In the genomic region with DNA sequence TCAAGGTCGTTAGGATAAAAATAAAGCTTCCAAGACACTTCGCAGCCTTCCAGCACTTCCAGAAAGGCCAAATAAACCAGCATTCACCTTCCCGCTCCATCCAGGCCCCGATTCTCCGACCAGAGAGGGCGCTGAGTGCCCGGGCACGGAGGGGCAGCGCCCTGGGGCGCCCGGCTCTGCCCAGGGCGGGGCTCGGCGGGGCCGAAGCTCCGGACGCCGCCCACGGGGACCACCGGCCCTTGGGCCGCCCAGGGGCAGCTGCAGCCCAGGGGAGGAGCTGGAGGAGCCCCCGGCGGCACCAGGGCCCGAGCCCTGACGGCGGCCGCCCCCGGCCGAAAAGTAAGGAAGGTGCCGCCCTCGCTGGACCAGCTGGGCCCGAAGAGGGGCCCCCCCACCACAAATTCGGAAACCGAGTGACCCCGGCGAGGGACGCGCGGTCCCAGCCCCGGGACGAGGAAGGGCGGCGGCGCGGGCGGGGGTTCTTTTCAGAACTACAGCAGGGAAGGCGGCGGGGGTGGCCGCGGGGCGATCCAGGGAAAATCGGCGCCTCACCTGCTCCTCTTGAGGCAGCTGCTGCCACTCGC, we compare ENCODE assay signal across 8 cellular contexts. TPM values are rescaled to one million over a fixed set of nuclear protein-coding genes. Genes with fewer than 3 reads are reported as not detected.
DNase-seq lines count a peak whose midpoint lies in the region; ATAC-seq and TF ChIP-seq lines count a peak whose summit lies in the region.

No MANE protein-coding gene starts in this region.

- whole genome bisulfite sequencing in urinary bladder = under 1% methylated on average over 54 of the region's 54 CpGs

- peak; percentile 17 for ATAC-seq in HG02973 (IDR thresholded peaks at IDR 0.05; ENCODE audit: unreplicated experiment)
- ATAC-seq in natural killer cell treated with Interleukin-12 subunit alpha and Interleukin-12 subunit beta and Interleukin-15 and Interleukin-18, amount 100 ng/mL, for 72 hours = peak; percentile 59 to 68

- H3K9me3 Mint-ChIP-seq in activated T-helper 2 cell treated with anti-CD3 and anti-CD28 coated beads, Interferon-gamma antibody, Interleukin-2, Interleukin-4, amounts not matched to agents 10 μg/mL and 5 μg/mL and 100 μg/mL, durations not matched to agents 14 hours and 24 hours and 36 hours = no peaks in the 10 kb centered on the region
- H3K9me3 Mint-ChIP-seq in natural killer cell treated with Interleukin-12 subunit alpha and Interleukin-12 subunit beta and Interleukin-15 and Interleukin-18, amount 100 ng/mL, for 72 hours = no peaks in the 10 kb centered on the region

- peak overlapping the region; percentile 86 for H3K4me3 Mint-ChIP-seq in activated T-helper 2 cell treated with anti-CD3 and anti-CD28 coated beads, Interferon-gamma antibody, Interleukin-2, Interleukin-4, amounts not matched to agents 10 μg/mL and 5 μg/mL and 100 μg/mL, durations not matched to agents 14 hours and 24 hours and 36 hours (ENCODE audit: low read depth)
- H3K4me3 Mint-ChIP-seq in natural killer cell treated with Interleukin-12 subunit alpha and Interleukin-12 subunit beta and Interleukin-15 and Interleukin-18, amount 100 ng/mL, for 72 hours = peak overlapping the region; percentile 79

- peak overlapping the region; percentile 76 for H3K4me3 ChIP-seq in fibroblast of the aortic adventitia (ENCODE audit: low read depth, low read length)
- H3K4me3 ChIP-seq in urinary bladder (ENCODE audit: low read depth, low read length) = peak overlapping the region; percentile 84

- no peaks in the 10 kb centered on the region for H3K4me1 ChIP-seq in urinary bladder (ENCODE audit: insufficient read depth)

- H3K4me1 Mint-ChIP-seq in activated T-helper 2 cell treated with anti-CD3 and anti-CD28 coated beads, Interferon-gamma antibody, Interleukin-2, Interleukin-4, amounts not matched to agents 10 μg/mL and 5 μg/mL and 100 μg/mL, durations not matched to agents 14 hours and 24 hours and 36 hours (ENCODE audit: low read depth) = peaks cover 27% of the 10 kb centered on the region
- H3K4me1 Mint-ChIP-seq in natural killer cell treated with Interleukin-12 subunit alpha and Interleukin-12 subunit beta and Interleukin-15 and Interleukin-18, amount 100 ng/mL, for 72 hours (ENCODE audit: low read depth in 2 of 2) = peaks cover 13 to 17% of the 10 kb centered on the region in 2 donors

- peak overlapping the region; percentile 95 for H3K27ac ChIP-seq in urinary bladder (ENCODE audit: low read depth)

- H3K36me3 Mint-ChIP-seq in activated T-helper 2 cell treated with anti-CD3 and anti-CD28 coated beads, Interferon-gamma antibody, Interleukin-2, Interleukin-4, amounts not matched to agents 10 μg/mL and 5 μg/mL and 100 μg/mL, durations not matched to agents 14 hours and 24 hours and 36 hours (ENCODE audit: low read depth) = peaks cover 19% of the 10 kb centered on the region
- no peaks in the 10 kb centered on the region for H3K36me3 Mint-ChIP-seq in natural killer cell treated with Interleukin-12 subunit alpha and Interleukin-12 subunit beta and Interleukin-15 and Interleukin-18, amount 100 ng/mL, for 72 hours

- no peaks in the 10 kb centered on the region for H3K27me3 Mint-ChIP-seq in activated T-helper 2 cell treated with anti-CD3 and anti-CD28 coated beads, Interferon-gamma antibody, Interleukin-2, Interleukin-4, amounts not matched to agents 10 μg/mL and 5 μg/mL and 100 μg/mL, durations not matched to agents 14 hours and 24 hours and 36 hours (ENCODE audit: low read depth)
- no peaks in the 10 kb centered on the region for H3K27me3 Mint-ChIP-seq in natural killer cell treated with Interleukin-12 subunit alpha and Interleukin-12 subunit beta and Interleukin-15 and Interleukin-18, amount 100 ng/mL, for 72 hours

- peak; percentile 61 for DNase-seq in AG08396 (ENCODE audit: low spot score)
- peak; percentile 67 for DNase-seq in GM13976 (ENCODE audit: low spot score)
- peak; percentile 68 for DNase-seq in NCI-H69 (lab: John Stamatoyannopoulos, UW)
- peak; percentile 19 for DNase-seq in activated T-helper 2 cell treated with anti-CD3 and anti-CD28 coated beads, Interferon-gamma antibody, Interleukin-2, Interleukin-4, amounts not matched to agents 10 μg/mL and 5 μg/mL and 100 μg/mL, durations not matched to agents 14 hours and 24 hours and 36 hours (ENCODE audit: low spot score)
- DNase-seq in fibroblast of the aortic adventitia (ENCODE audit: low read depth) = no peak
- peak; percentile 64 for DNase-seq in natural killer cell treated with Interleukin-12 subunit alpha and Interleukin-12 subunit beta and Interleukin-15 and Interleukin-18, amount 100 ng/mL, for 72 hours (ENCODE audit: low spot score)

- peak; percentile 57 for TF ChIP-seq CTCF in GM13976 (IDR thresholded peaks at IDR 0.05; ENCODE audit: borderline replicate concordance, control extremely low read depth, extremely low read depth, insufficient read depth, missing control alignments)
- peak; percentile 27 for TF ChIP-seq CTCF in fibroblast of the aortic adventitia (IDR thresholded peaks at IDR 0.05; ENCODE audit: insufficient read depth, low read length)

- H3K36me3 ChIP-seq in urinary bladder (ENCODE audit: insufficient read depth) = no peaks in the 10 kb centered on the region

- in situ Hi-C loops in GM13976 (cut with MboI; ENCODE audit: low sequenced_read_pairs, unreplicated experiment) = no loop called here

- intact Hi-C loops in activated T-helper 2 cell treated with anti-CD3 and anti-CD28 coated beads, Interferon-gamma antibody, Interleukin-2, Interleukin-4, amounts not matched to agents 10 μg/mL and 5 μg/mL and 100 μg/mL, durations not matched to agents 14 hours and 24 hours and 36 hours (cut with micrococcal nuclease) = loop anchor here (1.0 to 5.0 kb wide), 2 partner anchors 10 to 134 kb away; a partner anchor contains a TSS

- H3K27ac Mint-ChIP-seq in activated T-helper 2 cell treated with anti-CD3 and anti-CD28 coated beads, Interferon-gamma antibody, Interleukin-2, Interleukin-4, amounts not matched to agents 10 μg/mL and 5 μg/mL and 100 μg/mL, durations not matched to agents 14 hours and 24 hours and 36 hours = peak overlapping the region; percentile 80
- peak overlapping the region; percentile 60 to 93 for H3K27ac Mint-ChIP-seq in natural killer cell treated with Interleukin-12 subunit alpha and Interleukin-12 subunit beta and Interleukin-15 and Interleukin-18, amount 100 ng/mL, for 72 hours

RNA-seq across cellular contexts. Expression of a gene that starts 0.3 kb away (rescaled TPM):
- total RNA-seq in activated T-helper 2 cell treated with anti-CD3 and anti-CD28 coated beads, Interferon-gamma antibody, Interleukin-2, Interleukin-4, amounts not matched to agents 10 μg/mL and 5 μg/mL and 100 μg/mL, durations not matched to agents 14 hours and 24 hours and 36 hours = 38.6 and 38.8 TPM in 2 replicates
- 298 and 320 TPM in 2 replicates for total RNA-seq in fibroblast of the aortic adventitia (ENCODE audit: low replicate concordance)
- 10 to 100 TPM; 12.5 to 40.6 TPM for total RNA-seq in natural killer cell treated with Interleukin-12 subunit alpha and Interleukin-12 subunit beta and Interleukin-15 and Interleukin-18, amount 100 ng/mL, for 72 hours
- 145 TPM for total RNA-seq in urinary bladder
- 34.7 TPM for polyA plus RNA-seq in urinary bladder

RNA-seq across cellular contexts. Expression of a gene that starts 10.5 kb away (rescaled TPM):
- total RNA-seq in activated T-helper 2 cell treated with anti-CD3 and anti-CD28 coated beads, Interferon-gamma antibody, Interleukin-2, Interleukin-4, amounts not matched to agents 10 μg/mL and 5 μg/mL and 100 μg/mL, durations not matched to agents 14 hours and 24 hours and 36 hours = 61.1 and 64.1 TPM in 2 replicates
- 151 and 168 TPM in 2 replicates for total RNA-seq in fibroblast of the aortic adventitia (ENCODE audit: low replicate concordance)
- total RNA-seq in natural killer cell treated with Interleukin-12 subunit alpha and Interleukin-12 subunit beta and Interleukin-15 and Interleukin-18, amount 100 ng/mL, for 72 hours = 10 to 100 TPM; 52.3 to 55.3 TPM
- total RNA-seq in urinary bladder = 79.8 TPM
- polyA plus RNA-seq in urinary bladder = 92.8 TPM

RNA-seq across cellular contexts. Expression of a gene that starts 56.6 kb away (rescaled TPM):
- 15.2 and 17.3 TPM in 2 replicates for total RNA-seq in activated T-helper 2 cell treated with anti-CD3 and anti-CD28 coated beads, Interferon-gamma antibody, Interleukin-2, Interleukin-4, amounts not matched to agents 10 μg/mL and 5 μg/mL and 100 μg/mL, durations not matched to agents 14 hours and 24 hours and 36 hours
- total RNA-seq in fibroblast of the aortic adventitia (ENCODE audit: low replicate concordance) (9.0 and 71.9 TPM in 2 replicates), urinary bladder (5.3 TPM)
- total RNA-seq in natural killer cell treated with Interleukin-12 subunit alpha and Interleukin-12 subunit beta and Interleukin-15 and Interleukin-18, amount 100 ng/mL, for 72 hours = 10 to 100 TPM; 16.8 to 60.0 TPM
- polyA plus RNA-seq in urinary bladder = 61.2 TPM
